ENCODE assay signal across 22 cellular contexts in the genomic region with DNA sequence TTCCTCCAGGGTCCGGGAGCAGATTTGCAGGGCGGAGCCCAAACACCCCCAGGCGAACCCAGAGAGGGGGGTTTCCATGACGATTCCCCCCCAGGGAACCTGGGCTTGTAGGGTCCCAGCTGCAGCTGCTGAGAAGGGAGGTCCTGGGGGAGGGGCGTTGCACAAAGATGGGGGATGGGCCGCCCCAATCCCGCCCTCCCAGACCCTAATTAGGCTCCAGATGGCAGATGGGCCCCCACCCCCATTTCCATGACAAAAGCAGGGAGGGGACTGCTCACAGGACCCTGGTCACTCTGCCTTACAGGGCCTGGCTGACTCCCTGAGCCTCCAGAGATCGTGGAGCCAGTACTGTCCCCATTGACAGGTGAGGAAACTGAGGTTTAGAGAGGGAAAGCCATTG.
"Had no signal": no experiment of that assay in that cellular context is flagged by ENCODE, and none has a peak within 500 bp of the region (broad histone marks: within the 10 kb centered on the region; RNA-seq: fewer than 3 reads in every experiment).

No MANE protein-coding gene starts in this region.

- H3K4me1 ChIP-seq: body of pancreas, heart right ventricle, pancreas, prostate gland, sigmoid colon had no signal

- H3K4me3 ChIP-seq: body of pancreas, cardiac muscle cell, coronary artery, dorsolateral prefrontal cortex, heart right ventricle, pancreas, prostate gland, sigmoid colon, thoracic aorta had no signal

- H3K27me3 ChIP-seq: body of pancreas, cardiac muscle cell, dorsolateral prefrontal cortex, pancreas had no signal

- H3K36me3 ChIP-seq: cardiac muscle cell, heart right ventricle, pancreas, prostate gland, sigmoid colon, thoracic aorta had no signal

- H3K27ac ChIP-seq: body of pancreas, cardiac muscle cell, coronary artery, heart right ventricle, pancreas, prostate gland, sigmoid colon, thoracic aorta had no signal

- DNase-seq: activated CD4-positive, alpha-beta T cell treated with anti-CD3 and anti-CD28 coated beads for 4 hours; activated CD4-positive, alpha-beta T cell treated with anti-CD3 and anti-CD28 coated beads, Interleukin-2, amount 50 U/mL, for 4 hours; activated effector memory CD4-positive, alpha-beta T cell treated with Interleukin-2 at 50 U/mL for 16 hours; activated naive CD4-positive, alpha-beta T cell treated with Interleukin-2 at 50 U/mL for 16 hours; anterior cingulate cortex; body of pancreas; cerebellar nuclear complex; dorsolateral prefrontal cortex; foreskin fibroblast; heart right ventricle; left cardiac atrium; left ventricle myocardium superior; pancreas; sigmoid colon; small intestine; stimulated activated CD4-positive, alpha-beta T cell treated with anti-CD3 and anti-CD28 coated beads, Interleukin-4, amount 100 ng/mL, for 24 hours; T-helper 17 cell; trophoblast cell had no signal

- H3K9me3 ChIP-seq: body of pancreas, heart right ventricle, pancreas, prostate gland, sigmoid colon, thoracic aorta had no signal
